Comparison of ENCODE assay signal across 9 cellular contexts in genomic region chr9:108478871-108479332, GRCh38.
DNase-seq lines count a peak whose midpoint lies in the region; ATAC-seq lines count a peak whose summit lies in the region.
"Had no signal": no experiment of that assay in that cellular context is flagged by ENCODE, and none has a peak within 500 bp of the region (broad histone marks: within the 10 kb centered on the region; RNA-seq: fewer than 3 reads in every experiment).

No MANE protein-coding gene starts in this region.

- ATAC-seq in GM18870 (IDR thresholded peaks at IDR 0.05; ENCODE audit: unreplicated experiment) (peak; percentile 95), HG02798 (IDR thresholded peaks at IDR 0.05; ENCODE audit: poor library complexity, unreplicated experiment) (peak; percentile 78)

- DNase-seq in RPMI7951 (ENCODE audit: low read depth), result peak; percentile 92
- peak; percentile 76 for DNase-seq in myocyte (ENCODE audit: low read depth)
- no peak for DNase-seq in NCI-H2227 (lab: John Stamatoyannopoulos, UW; ENCODE audit: unreplicated experiment)
- no peak for DNase-seq in activated naive CD4-positive, alpha-beta T cell (lab: John Stamatoyannopoulos, UW)
- DNase-seq in activated naive CD4-positive, alpha-beta T cell treated with anti-CD3 and anti-CD28 coated beads, Interleukin-2, amount 50 U/mL, for 16 hours, result no peak
- no peak for DNase-seq in activated CD4-positive, alpha-beta T cell treated with anti-CD3 and anti-CD28 coated beads for 48 hours
- DNase-seq: left cardiac atrium had no signal

Comparison
In these comparisons a context has a peak if more than half of its experiments do, and no peak if none do; other contexts are left out.
1. DNase-seq: peak in RPMI7951 (single experiment) and myocyte (single experiment); none in NCI-H2227 (single experiment), activated naive CD4-positive, alpha-beta T cell (0 of 4), activated naive CD4-positive, alpha-beta T cell treated with anti-CD3 and anti-CD28 coated beads, Interleukin-2, amount 50 U/mL, for 16 hours (single experiment) and activated CD4-positive, alpha-beta T cell treated with anti-CD3 and anti-CD28 coated beads for 48 hours (single experiment).